In the genomic region with DNA sequence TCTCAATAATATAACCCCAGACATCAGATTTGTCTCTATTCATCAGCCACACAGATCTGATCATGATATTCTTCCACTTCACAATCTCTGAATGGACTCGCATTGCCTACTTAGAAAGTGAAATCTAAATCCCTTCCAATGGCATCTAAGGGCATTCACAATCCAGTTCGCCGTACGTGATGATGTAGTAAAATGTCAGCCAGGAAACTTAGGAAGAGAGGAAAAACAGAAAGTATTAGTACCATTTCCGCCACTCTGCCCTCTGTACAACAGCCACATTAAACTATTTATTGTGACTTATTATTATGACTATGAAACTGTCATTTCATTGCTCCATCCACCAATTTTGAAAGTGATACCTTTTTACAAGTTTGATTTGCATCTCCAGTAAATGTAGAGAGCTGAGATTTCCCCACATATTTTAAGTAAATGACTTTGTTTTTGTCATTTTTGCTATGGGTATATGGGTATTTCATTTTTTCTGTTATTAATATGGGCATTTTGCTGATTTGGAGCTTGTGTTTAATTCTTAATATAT, we compare ENCODE assay signal across 13 cellular contexts.
DNase-seq lines count a peak whose midpoint lies in the region; ATAC-seq and TF ChIP-seq lines count a peak whose summit lies in the region.
"Had no signal": no experiment of that assay in that cellular context is flagged by ENCODE, and none has a peak within 500 bp of the region (broad histone marks: within the 10 kb centered on the region; RNA-seq: fewer than 3 reads in every experiment).

No MANE protein-coding gene starts in this region.

- H3K9me3 ChIP-seq in T-helper 17 cell (ENCODE audit: control insufficient read depth, low read length, poor library complexity, severe bottlenecking), result no peaks in the 10 kb centered on the region

- peak; percentile 64 for ATAC-seq in GM18520 (IDR thresholded peaks at IDR 0.05; ENCODE audit: unreplicated experiment)
- ATAC-seq in HG03039 (IDR thresholded peaks at IDR 0.05; ENCODE audit: unreplicated experiment), result peak; percentile 37
- ATAC-seq in T-helper 17 cell, result no peak

- no peaks in the 10 kb centered on the region for H3K36me3 Mint-ChIP-seq in T-helper 17 cell (ENCODE audit: low read depth)

- no peak for TF ChIP-seq CTCF in GM20000 (IDR thresholded peaks at IDR 0.05; ENCODE audit: extremely low read depth, missing control alignments)

- peaks cover 19% of the 10 kb centered on the region for H3K4me1 Mint-ChIP-seq in T-helper 17 cell

- H3K4me3 Mint-ChIP-seq in T-helper 17 cell, result no peak overlapping the region
- H3K4me3 Mint-ChIP-seq: HFFc6 had no signal

- H3K27ac Mint-ChIP-seq in T-helper 17 cell, result peak overlapping the region; percentile 69
- H3K27ac Mint-ChIP-seq: HFFc6 had no signal

- in situ Hi-C loops in G401 (cut with HindIII; ENCODE audit: low sequenced_read_pairs), result no loop called here
- in situ Hi-C loops in KBM-7 (cut with MboI; ENCODE audit: low pct_unique_long_range_greater_than_20kb, low sequenced_read_pairs), result no loop called here

- H3K27me3 Mint-ChIP-seq in T-helper 17 cell, result no peaks in the 10 kb centered on the region

- DNase-seq in GM20000 (ENCODE audit: low spot score), result peak; percentile 47
- no peak for DNase-seq in T-helper 17 cell
- DNase-seq in G401 (ENCODE audit: low spot score), result no peak
- DNase-seq in activated gamma-delta T cell (lab: John Stamatoyannopoulos, UW), result no peak
- no peak for DNase-seq in NCI-H1930 (lab: John Stamatoyannopoulos, UW)
- DNase-seq in KBM-7, result no peak
- DNase-seq: COR-L47; HFFc6; hippocampal formation; occipital lobe; stimulated activated CD4-positive, alpha-beta T cell treated with anti-CD3 and anti-CD28 coated beads, Interleukin-15, amount 100 ng/mL, for 24 hours had no signal
